1 cellular context compared by ENCODE assay signal in the genomic region with DNA sequence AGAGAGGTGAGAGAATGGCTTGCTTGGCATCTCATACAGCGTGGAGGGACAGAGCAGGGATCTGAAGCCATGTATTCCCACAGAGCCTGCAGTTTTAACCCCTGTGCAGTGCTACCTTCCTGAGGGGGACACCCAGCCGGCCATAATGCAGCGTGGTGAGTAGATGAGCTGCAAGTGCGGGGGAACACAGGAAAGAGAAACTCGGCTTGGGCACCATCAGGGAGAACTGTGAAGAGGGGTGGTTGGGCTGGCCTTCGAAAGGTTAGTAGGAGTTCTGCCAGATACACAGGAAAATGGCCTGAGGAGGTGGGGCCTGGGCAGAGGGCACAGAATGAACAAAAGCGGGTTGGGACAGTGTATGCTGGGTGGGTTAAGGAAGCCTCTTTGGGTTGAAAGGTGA.
TF ChIP-seq lines count a peak whose summit lies in the region.

No MANE protein-coding gene starts in this region.

TF ChIP-seq in H1, 55 proteins besides CTCF, POLR2A, EP300 and RAD21:
- TF ChIP-seq JUN (IDR thresholded peaks at IDR 0.05; ENCODE audit: low read depth, low read length) (no peak), HDAC2 (IDR thresholded peaks at IDR 0.05; ENCODE audit: borderline replicate concordance in 1 of 2, low read depth in 2 of 2, low read length in 2 of 2) (no peak), SIX5 (IDR thresholded peaks at IDR 0.05; ENCODE audit: low read depth, low read length) (no peak), RXRA (IDR thresholded peaks at IDR 0.05; ENCODE audit: insufficient read depth, low read depth, low read length) (no peak), JUND (IDR thresholded peaks at IDR 0.05; ENCODE audit: low read length) (no peak), RBBP5 (IDR thresholded peaks at IDR 0.05; ENCODE audit: borderline replicate concordance, low read depth, low read length) (no peak), PHF8 (conservative IDR thresholded peaks at IDR 0.05; ENCODE audit: low read depth, low read length) (no peak), NANOG (IDR thresholded peaks at IDR 0.05; ENCODE audit: insufficient read depth, low read depth, low read length, poor library complexity, severe bottlenecking) (no peak), KDM4A (IDR thresholded peaks at IDR 0.05; ENCODE audit: low read depth, low read length, severe bottlenecking) (no peak), SRF (IDR thresholded peaks at IDR 0.05; ENCODE audit: low read depth, low read length) (no peak), NRF1 (IDR thresholded peaks at IDR 0.05; ENCODE audit: low read depth, low read length) (no peak), SP1 (IDR thresholded peaks at IDR 0.05; ENCODE audit: low read depth, low read length) (no peak), CBX5 (IDR thresholded peaks at IDR 0.05; ENCODE audit: low read depth, low read length) (no peak), CBX8 (IDR thresholded peaks at IDR 0.05; ENCODE audit: borderline replicate concordance, low read depth, low read length) (no peak)
- TF ChIP-seq, protein P1, sequence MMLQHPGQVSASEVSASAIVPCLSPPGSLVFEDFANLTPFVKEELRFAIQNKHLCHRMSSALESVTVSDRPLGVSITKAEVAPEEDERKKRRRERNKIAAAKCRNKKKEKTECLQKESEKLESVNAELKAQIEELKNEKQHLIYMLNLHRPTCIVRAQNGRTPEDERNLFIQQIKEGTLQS (IDR thresholded peaks at IDR 0.05; ENCODE audit: insufficient read depth, low read depth, low read length): no peak
- TF ChIP-seq, protein P2, sequence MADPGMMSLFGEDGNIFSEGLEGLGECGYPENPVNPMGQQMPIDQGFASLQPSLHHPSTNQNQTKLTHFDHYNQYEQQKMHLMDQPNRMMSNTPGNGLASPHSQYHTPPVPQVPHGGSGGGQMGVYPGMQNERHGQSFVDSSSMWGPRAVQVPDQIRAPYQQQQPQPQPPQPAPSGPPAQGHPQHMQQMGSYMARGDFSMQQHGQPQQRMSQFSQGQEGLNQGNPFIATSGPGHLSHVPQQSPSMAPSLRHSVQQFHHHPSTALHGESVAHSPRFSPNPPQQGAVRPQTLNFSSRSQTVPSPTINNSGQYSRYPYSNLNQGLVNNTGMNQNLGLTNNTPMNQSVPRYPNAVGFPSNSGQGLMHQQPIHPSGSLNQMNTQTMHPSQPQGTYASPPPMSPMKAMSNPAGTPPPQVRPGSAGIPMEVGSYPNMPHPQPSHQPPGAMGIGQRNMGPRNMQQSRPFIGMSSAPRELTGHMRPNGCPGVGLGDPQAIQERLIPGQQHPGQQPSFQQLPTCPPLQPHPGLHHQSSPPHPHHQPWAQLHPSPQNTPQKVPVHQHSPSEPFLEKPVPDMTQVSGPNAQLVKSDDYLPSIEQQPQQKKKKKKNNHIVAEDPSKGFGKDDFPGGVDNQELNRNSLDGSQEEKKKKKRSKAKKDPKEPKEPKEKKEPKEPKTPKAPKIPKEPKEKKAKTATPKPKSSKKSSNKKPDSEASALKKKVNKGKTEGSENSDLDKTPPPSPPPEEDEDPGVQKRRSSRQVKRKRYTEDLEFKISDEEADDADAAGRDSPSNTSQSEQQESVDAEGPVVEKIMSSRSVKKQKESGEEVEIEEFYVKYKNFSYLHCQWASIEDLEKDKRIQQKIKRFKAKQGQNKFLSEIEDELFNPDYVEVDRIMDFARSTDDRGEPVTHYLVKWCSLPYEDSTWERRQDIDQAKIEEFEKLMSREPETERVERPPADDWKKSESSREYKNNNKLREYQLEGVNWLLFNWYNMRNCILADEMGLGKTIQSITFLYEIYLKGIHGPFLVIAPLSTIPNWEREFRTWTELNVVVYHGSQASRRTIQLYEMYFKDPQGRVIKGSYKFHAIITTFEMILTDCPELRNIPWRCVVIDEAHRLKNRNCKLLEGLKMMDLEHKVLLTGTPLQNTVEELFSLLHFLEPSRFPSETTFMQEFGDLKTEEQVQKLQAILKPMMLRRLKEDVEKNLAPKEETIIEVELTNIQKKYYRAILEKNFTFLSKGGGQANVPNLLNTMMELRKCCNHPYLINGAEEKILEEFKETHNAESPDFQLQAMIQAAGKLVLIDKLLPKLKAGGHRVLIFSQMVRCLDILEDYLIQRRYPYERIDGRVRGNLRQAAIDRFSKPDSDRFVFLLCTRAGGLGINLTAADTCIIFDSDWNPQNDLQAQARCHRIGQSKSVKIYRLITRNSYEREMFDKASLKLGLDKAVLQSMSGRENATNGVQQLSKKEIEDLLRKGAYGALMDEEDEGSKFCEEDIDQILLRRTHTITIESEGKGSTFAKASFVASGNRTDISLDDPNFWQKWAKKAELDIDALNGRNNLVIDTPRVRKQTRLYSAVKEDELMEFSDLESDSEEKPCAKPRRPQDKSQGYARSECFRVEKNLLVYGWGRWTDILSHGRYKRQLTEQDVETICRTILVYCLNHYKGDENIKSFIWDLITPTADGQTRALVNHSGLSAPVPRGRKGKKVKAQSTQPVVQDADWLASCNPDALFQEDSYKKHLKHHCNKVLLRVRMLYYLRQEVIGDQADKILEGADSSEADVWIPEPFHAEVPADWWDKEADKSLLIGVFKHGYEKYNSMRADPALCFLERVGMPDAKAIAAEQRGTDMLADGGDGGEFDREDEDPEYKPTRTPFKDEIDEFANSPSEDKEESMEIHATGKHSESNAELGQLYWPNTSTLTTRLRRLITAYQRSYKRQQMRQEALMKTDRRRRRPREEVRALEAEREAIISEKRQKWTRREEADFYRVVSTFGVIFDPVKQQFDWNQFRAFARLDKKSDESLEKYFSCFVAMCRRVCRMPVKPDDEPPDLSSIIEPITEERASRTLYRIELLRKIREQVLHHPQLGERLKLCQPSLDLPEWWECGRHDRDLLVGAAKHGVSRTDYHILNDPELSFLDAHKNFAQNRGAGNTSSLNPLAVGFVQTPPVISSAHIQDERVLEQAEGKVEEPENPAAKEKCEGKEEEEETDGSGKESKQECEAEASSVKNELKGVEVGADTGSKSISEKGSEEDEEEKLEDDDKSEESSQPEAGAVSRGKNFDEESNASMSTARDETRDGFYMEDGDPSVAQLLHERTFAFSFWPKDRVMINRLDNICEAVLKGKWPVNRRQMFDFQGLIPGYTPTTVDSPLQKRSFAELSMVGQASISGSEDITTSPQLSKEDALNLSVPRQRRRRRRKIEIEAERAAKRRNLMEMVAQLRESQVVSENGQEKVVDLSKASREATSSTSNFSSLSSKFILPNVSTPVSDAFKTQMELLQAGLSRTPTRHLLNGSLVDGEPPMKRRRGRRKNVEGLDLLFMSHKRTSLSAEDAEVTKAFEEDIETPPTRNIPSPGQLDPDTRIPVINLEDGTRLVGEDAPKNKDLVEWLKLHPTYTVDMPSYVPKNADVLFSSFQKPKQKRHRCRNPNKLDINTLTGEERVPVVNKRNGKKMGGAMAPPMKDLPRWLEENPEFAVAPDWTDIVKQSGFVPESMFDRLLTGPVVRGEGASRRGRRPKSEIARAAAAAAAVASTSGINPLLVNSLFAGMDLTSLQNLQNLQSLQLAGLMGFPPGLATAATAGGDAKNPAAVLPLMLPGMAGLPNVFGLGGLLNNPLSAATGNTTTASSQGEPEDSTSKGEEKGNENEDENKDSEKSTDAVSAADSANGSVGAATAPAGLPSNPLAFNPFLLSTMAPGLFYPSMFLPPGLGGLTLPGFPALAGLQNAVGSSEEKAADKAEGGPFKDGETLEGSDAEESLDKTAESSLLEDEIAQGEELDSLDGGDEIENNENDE (IDR thresholded peaks at IDR 0.05; ENCODE audit: insufficient replicate concordance, low read length): no peak
